In genomic region chr3:36969540-36970432, GRCh38 we compare ENCODE assay signal across 10 cellular contexts. TPM values are rescaled to one million over a fixed set of nuclear protein-coding genes. Genes with fewer than 3 reads are reported as not detected.
DNase-seq lines count a peak whose midpoint lies in the region; ATAC-seq and TF ChIP-seq lines count a peak whose summit lies in the region.
"Had no signal": no experiment of that assay in that cellular context is flagged by ENCODE, and none has a peak within 500 bp of the region (broad histone marks: within the 10 kb centered on the region; RNA-seq: fewer than 3 reads in every experiment).

No MANE protein-coding gene starts in this region.

- H3K9me3 ChIP-seq in osteoblast (ENCODE audit: low read depth, low read length) = no peaks in the 10 kb centered on the region
- H3K9me3 ChIP-seq: neutrophil had no signal

- no peaks in the 10 kb centered on the region for H3K9me3 Mint-ChIP-seq in activated B cell treated with CpG ODN at 0.5 μM for 24 hours

- POLR2A ChIA-PET in activated B cell treated with CpG ODN at 0.5 μM for 24 hours (lab: Charles Lee) = interaction anchor here (0.7 to 1.4 kb wide), 8 partner anchors 10 to 75 kb away, joined by 3 to 33 read pairs (median 8); partner anchors contain the start of genes EPM2AIP1, MLH1 and TRANK1

- peak; percentile 99 for ATAC-seq in GM19372 (IDR thresholded peaks at IDR 0.05; ENCODE audit: low read depth, unreplicated experiment)
- peak; percentile 100 for ATAC-seq in HG03175 (IDR thresholded peaks at IDR 0.05; ENCODE audit: unreplicated experiment)
- ATAC-seq in activated B cell treated with CpG ODN at 0.5 μM for 24 hours (ENCODE audit: low read depth) = peak; percentile 99

- no peaks in the 10 kb centered on the region for H3K36me3 ChIP-seq in osteoblast (ENCODE audit: insufficient read depth, low read length)

- H3K4me3 ChIP-seq in fibroblast of the aortic adventitia (ENCODE audit: low read depth, low read length) = no peak overlapping the region
- H3K4me3 ChIP-seq in osteoblast (ENCODE audit: insufficient read depth, low read length) = no peak overlapping the region
- no peak overlapping the region for H3K4me3 ChIP-seq in dorsolateral prefrontal cortex
- H3K4me3 ChIP-seq: PC-9 had no signal

- CTCF ChIA-PET in activated B cell treated with CpG ODN at 0.5 μM for 24 hours (lab: Charles Lee) = interaction anchor here (1.3 to 2.3 kb wide), 4 partner anchors 12 to 67 kb away, joined by 3 to 25 read pairs (median 8); partner anchors contain the start of genes EPM2AIP1 and MLH1

- H3K4me2 ChIP-seq in osteoblast (ENCODE audit: insufficient read depth, low read length) = peak overlapping the region; percentile 4
- H3K4me2 ChIP-seq: PC-9 had no signal

- intact Hi-C loops in activated B cell treated with CpG ODN at 0.5 μM for 24 hours (cut with micrococcal nuclease) = loop anchor here (1.0 kb wide), 5 partner anchors 11 to 57 kb away; partner anchors contain the start of genes EPM2AIP1, MLH1 and TRANK1
- intact Hi-C loops in dorsolateral prefrontal cortex (cut with DNase I) = no loop called here

- H3K4me1 Mint-ChIP-seq in activated B cell treated with CpG ODN at 0.5 μM for 24 hours = peaks cover 30% of the 10 kb centered on the region

- H3K4me1 ChIP-seq in osteoblast (ENCODE audit: insufficient read depth, low read length) = peaks cover 8% of the 10 kb centered on the region

- H3K4me3 Mint-ChIP-seq in activated B cell treated with CpG ODN at 0.5 μM for 24 hours = peak overlapping the region; percentile 39

- H3K27me3 ChIP-seq in osteoblast (ENCODE audit: insufficient read depth, low read length) = no peaks in the 10 kb centered on the region
- H3K27me3 ChIP-seq in dorsolateral prefrontal cortex = no peaks in the 10 kb centered on the region
- H3K27me3 ChIP-seq: neutrophil had no signal

- H3K27ac Mint-ChIP-seq in activated B cell treated with CpG ODN at 0.5 μM for 24 hours = peak overlapping the region; percentile 93

- DNase-seq in COLO829 (ENCODE audit: low spot score) = peak; percentile 65
- DNase-seq in NCI-H2171 treated with DMSO at 0.1 percent for 48 hours (lab: John Stamatoyannopoulos, UW) = peak; percentile 89
- peak; percentile 26 for DNase-seq in activated B cell treated with CpG ODN at 0.5 μM for 24 hours
- DNase-seq in fibroblast of the aortic adventitia (ENCODE audit: low read depth) = peak; percentile 63
- DNase-seq in osteoblast (ENCODE audit: insufficient read length, low spot score, missing footprints) = peak; percentile 94
- DNase-seq in dorsolateral prefrontal cortex = no peak

- no peaks in the 10 kb centered on the region for H4K20me1 ChIP-seq in osteoblast (ENCODE audit: insufficient read depth, low read length)

- H3K36me3 Mint-ChIP-seq in activated B cell treated with CpG ODN at 0.5 μM for 24 hours (ENCODE audit: low read depth) = peaks cover 6% of the 10 kb centered on the region

- H3K27me3 Mint-ChIP-seq in activated B cell treated with CpG ODN at 0.5 μM for 24 hours = no peaks in the 10 kb centered on the region

- no peak for TF ChIP-seq CTCF in activated B cell treated with CpG ODN at 0.5 μM for 24 hours (IDR thresholded peaks at IDR 0.05)
- TF ChIP-seq CTCF in fibroblast of the aortic adventitia (IDR thresholded peaks at IDR 0.05; ENCODE audit: insufficient read depth, low read length) = no peak
- no peak for TF ChIP-seq CTCF in osteoblast (IDR thresholded peaks at IDR 0.05; ENCODE audit: extremely low read depth, low read depth, low read length)
- TF ChIP-seq CTCF in dorsolateral prefrontal cortex (IDR thresholded peaks at IDR 0.05 in 54 of 56, conservative IDR thresholded peaks at IDR 0.05 in 2 of 56; ENCODE audit: low read depth in 1 of 56, partially characterized antibody in 56 of 56) = no peak

- no peak overlapping the region for H2AFZ ChIP-seq in osteoblast (ENCODE audit: low read length)
- H2AFZ ChIP-seq: PC-9 had no signal

- H3K79me2 ChIP-seq in osteoblast (ENCODE audit: insufficient read depth, low read length) = no peaks in the 10 kb centered on the region

- peak overlapping the region; percentile 44 for H3K27ac ChIP-seq in osteoblast (ENCODE audit: low read depth, low read length)
- no peak overlapping the region for H3K27ac ChIP-seq in dorsolateral prefrontal cortex
- H3K27ac ChIP-seq: neutrophil, PC-9 had no signal

RNA-seq across cellular contexts. Expression of gene EPM2AIP1, which starts 23.1 kb away (rescaled TPM):
- total RNA-seq in activated B cell treated with CpG ODN at 0.5 μM for 24 hours (30.1 and 30.7 TPM in 2 replicates), fibroblast of the aortic adventitia (ENCODE audit: low replicate concordance) (26.5 and 45.6 TPM in 2 replicates), osteoblast (22.8 and 28.0 TPM in 2 replicates), dorsolateral prefrontal cortex (10 to 100 TPM; 17.7 to 59.5 (median 45.5) TPM)

RNA-seq across cellular contexts. Expression of gene MLH1, which starts 23.5 kb away (rescaled TPM):
- total RNA-seq in activated B cell treated with CpG ODN at 0.5 μM for 24 hours (45.8 and 46.2 TPM in 2 replicates), fibroblast of the aortic adventitia (ENCODE audit: low replicate concordance) (56.5 and 63.6 TPM in 2 replicates), osteoblast (45.4 and 53.6 TPM in 2 replicates), dorsolateral prefrontal cortex (10 to 100 TPM; 21.0 to 55.1 (median 30.6) TPM)

RNA-seq across cellular contexts. Expression of gene TRANK1, which starts 24.9 kb away (rescaled TPM):
- total RNA-seq in activated B cell treated with CpG ODN at 0.5 μM for 24 hours (109 and 135 TPM in 2 replicates), fibroblast of the aortic adventitia (ENCODE audit: low replicate concordance) (32.9 and 123 TPM in 2 replicates), osteoblast (29.8 and 30.8 TPM in 2 replicates), dorsolateral prefrontal cortex (100 to 1,000 TPM in 1 of 120 experiments, 10 to 100 TPM in 119; 20.2 to 106 (median 56.2) TPM)

Comparison
In these comparisons a context has a peak if more than half of its experiments do, and no peak if none do; other contexts are left out.
1. DNase-seq: peak in COLO829 (single experiment), NCI-H2171 treated with DMSO at 0.1 percent for 48 hours (single experiment), activated B cell treated with CpG ODN at 0.5 μM for 24 hours (single experiment), fibroblast of the aortic adventitia (single experiment) and osteoblast (single experiment); none in dorsolateral prefrontal cortex (0 of 10).
2. Peak in every context shown above with its lines, with median percentiles within 50 percentile points of each other: ATAC-seq.